ENCODE assay signal across 1 cellular context in genomic region chr18:47160256-47160655, GRCh38.
A peak's percentile ranks its signal among the peaks of the same experiment; 100 is the strongest.
TF ChIP-seq lines count a peak whose summit lies in the region.

No MANE protein-coding gene starts in this region.

TF ChIP-seq in H1, 55 proteins besides CTCF, POLR2A, EP300 and RAD21:
- peak; percentile 44; the same call in 1 of the 2 replicates for TF ChIP-seq TEAD4 (IDR thresholded peaks at IDR 0.05; ENCODE audit: low read depth, low read length)
- no peak for TF ChIP-seq CBX5 (IDR thresholded peaks at IDR 0.05; ENCODE audit: low read depth, low read length)
TF ChIP-seq in H1: peak in this region for 1.
